ENCODE assay signal across 29 cellular contexts in genomic region chr15:35966781-35967180, GRCh38.
DNase-seq lines count a peak whose midpoint lies in the region; ATAC-seq, FAIRE-seq and TF ChIP-seq lines count a peak whose summit lies in the region.
"Had no signal": no experiment of that assay in that cellular context is flagged by ENCODE, and none has a peak within 500 bp of the region (broad histone marks: within the 10 kb centered on the region; RNA-seq: fewer than 3 reads in every experiment).

No MANE protein-coding gene starts in this region.

- H3K23ac ChIP-seq in H1 (ENCODE audit: insufficient read length) (no peak overlapping the region), neuronal stem cell (ENCODE audit: low read depth, low read length, poor library complexity) (no peak overlapping the region)

- no peak overlapping the region for H4K91ac ChIP-seq in H1 (replicated peaks; ENCODE audit: insufficient read length, low read length)
- no peak overlapping the region for H4K91ac ChIP-seq in neuronal stem cell (ENCODE audit: low read depth, low read length, poor library complexity)

- H3K4me2 ChIP-seq in H1 (ENCODE audit: insufficient read depth in 1 of 2, low read depth in 2 of 2, low read length in 2 of 2) (no peak overlapping the region), neuronal stem cell (ENCODE audit: insufficient read depth, low read length, poor library complexity, severe bottlenecking) (no peak overlapping the region)
- H3K4me2 ChIP-seq: BLaER1 had no signal

- no peaks in the 10 kb centered on the region; the same call in 1 of the 2 replicates for H3K23me2 ChIP-seq in H1 (ENCODE audit: low read depth, low read length)

- H3K56ac ChIP-seq in H1 (replicated peaks; ENCODE audit: insufficient read length, low read depth, low read length) = no peak overlapping the region

- no peak overlapping the region for H3K9ac ChIP-seq in H1 (replicated peaks in 1 of 4; ENCODE audit: extremely low read depth in 1 of 4, low read depth in 3 of 4, low read length in 3 of 4)
- no peak overlapping the region for H3K9ac ChIP-seq in neuronal stem cell (ENCODE audit: low read depth, low read length, poor library complexity)
- H3K9ac ChIP-seq: BLaER1 had no signal

- H3K4ac ChIP-seq in H1 (replicated peaks; ENCODE audit: insufficient read length, low read depth, low read length) (no peak overlapping the region), neuronal stem cell (ENCODE audit: low read length) (no peak overlapping the region)

- no peak for TF ChIP-seq RAD21 in H1 (IDR thresholded peaks at IDR 0.05 in 1 of 2, conservative IDR thresholded peaks at IDR 0.05 in 1 of 2; ENCODE audit: low read depth in 2 of 2, low read length in 2 of 2)

- H2AFZ ChIP-seq in H1 (ENCODE audit: low read length) = 0 out of 2 replicates have a peak overlapping the region, but pooled peaks have one; percentile 27
- peak overlapping the region; percentile 4 for H2AFZ ChIP-seq in neuronal stem cell (ENCODE audit: low read length)

- H3K27ac ChIP-seq in H1 (ENCODE audit: low read depth, low read length) (no peak overlapping the region), neuronal stem cell (replicated peaks; ENCODE audit: low read length) (no peak overlapping the region)
- H3K27ac ChIP-seq: BLaER1 had no signal

- no peaks in the 10 kb centered on the region for H4K20me1 ChIP-seq in H1 (replicated peaks in 1 of 2; ENCODE audit: control insufficient read depth in 1 of 2, insufficient read depth in 2 of 2, low read length in 2 of 2)
- H4K20me1 ChIP-seq: BLaER1 had no signal

- H3K14ac ChIP-seq in H1 (ENCODE audit: insufficient read length) (no peak overlapping the region), neuronal stem cell (ENCODE audit: low read length) (no peak overlapping the region)

- H2AK5ac ChIP-seq in H1 (ENCODE audit: low read depth, low read length) (no peak overlapping the region), neuronal stem cell (ENCODE audit: low read depth, low read length) (no peak overlapping the region)

- H3K79me1 ChIP-seq in H1 (ENCODE audit: low read depth, low read length) (no peaks in the 10 kb centered on the region), neuronal stem cell (ENCODE audit: low read depth, low read length) (no peaks in the 10 kb centered on the region)

- H3K4me3 ChIP-seq in HAP-1 (no peak overlapping the region), H1 (ENCODE audit: extremely low read depth in 1 of 4, insufficient read depth in 2 of 4, low read depth in 3 of 4, low read length in 4 of 4) (no peak overlapping the region), neuronal stem cell (ENCODE audit: low read length in 2 of 2) (no peak overlapping the region), H7 (ENCODE audit: insufficient read depth, low read depth, low read length) (no peak overlapping the region)
- H3K4me3 ChIP-seq: BLaER1, GM12878 had no signal

- no peak for TF ChIP-seq EP300 in H1 (IDR thresholded peaks at IDR 0.05; ENCODE audit: borderline replicate concordance in 1 of 2, low read depth in 2 of 2, low read length in 2 of 2)

- no peak overlapping the region for H4K5ac ChIP-seq in H1 (ENCODE audit: insufficient read length, low read depth, low read length)

- H3K79me2 ChIP-seq in H1 (ENCODE audit: control insufficient read depth in 1 of 2, insufficient read depth in 2 of 2, low read length in 2 of 2) = no peaks in the 10 kb centered on the region

- no peak overlapping the region for H2BK12ac ChIP-seq in H1 (ENCODE audit: low read depth, low read length)
- H2BK12ac ChIP-seq in neuronal stem cell (ENCODE audit: low read length) = no peak overlapping the region

- DNase-seq in HAP-1 (ENCODE audit: low spot score in 2 of 2) = peak; percentile 63 to 95
- DNase-seq in NCI-H82 (lab: John Stamatoyannopoulos, UW) = peak; percentile 57
- no peak for DNase-seq in H1 (ENCODE audit: low read depth in 1 of 2, low spot score in 2 of 2)
- no peak for DNase-seq in neuronal stem cell (ENCODE audit: low spot score)
- no peak for DNase-seq in amniotic stem cell (lab: John Stamatoyannopoulos, UW)
- DNase-seq in activated CD8-positive, alpha-beta memory T cell treated with anti-CD3 and anti-CD28 coated beads, Interleukin-2, amount 50 U/mL, for 48 hours = no peak
- no peak for DNase-seq in H7
- DNase-seq: 8988T; ACHN; BE2C; C1 segment of cervical spinal cord; CD4-positive, alpha-beta memory T cell; CD4-positive, CD25-positive, alpha-beta regulatory T cell; CD8-positive, alpha-beta memory T cell; COR-L47; DMS 273 treated with DMSO at 0.1 percent for 48 hours; DMS153; DMS53; DMS79; DND-41; EL; GDM1 had no signal

- CTCF ChIA-PET in H1 (lab: Charles Lee; ENCODE audit: partially characterized antibody) = interaction anchor here (1.4 kb wide), 2 partner anchors 8 to 11 kb away, joined by 3 read pairs; no protein-coding TSS in a partner anchor

- no peak overlapping the region for H3K18ac ChIP-seq in H1 (ENCODE audit: extremely low read depth, low read length)
- H3K18ac ChIP-seq in neuronal stem cell (ENCODE audit: low read length) = no peak overlapping the region

- no peaks in the 10 kb centered on the region for H3K27me3 ChIP-seq in HAP-1 (ENCODE audit: low read depth)
- no peaks in the 10 kb centered on the region for H3K27me3 ChIP-seq in H1 (replicated peaks in 1 of 4; ENCODE audit: control insufficient read depth in 3 of 4, extremely low read depth in 1 of 4, insufficient read depth in 3 of 4, low read length in 3 of 4)
- no peaks in the 10 kb centered on the region for H3K27me3 ChIP-seq in neuronal stem cell (ENCODE audit: control insufficient read depth in 3 of 3, insufficient read depth in 3 of 3, low read depth in 1 of 3, low read length in 3 of 3)
- no peaks in the 10 kb centered on the region for H3K27me3 ChIP-seq in H7 (ENCODE audit: control insufficient read depth, insufficient read depth, low read length)
- H3K27me3 ChIP-seq: BE2C, BLaER1 had no signal

- H3K36me3 ChIP-seq in HAP-1 (replicated peaks) = no peaks in the 10 kb centered on the region
- H3K36me3 ChIP-seq in H1 (ENCODE audit: control insufficient read depth in 2 of 4, insufficient read depth in 4 of 4, low read length in 3 of 4) = no peaks in the 10 kb centered on the region
- no peaks in the 10 kb centered on the region for H3K36me3 ChIP-seq in neuronal stem cell (replicated peaks in 1 of 2; ENCODE audit: control insufficient read depth in 2 of 2, insufficient read depth in 2 of 2, low read length in 2 of 2)
- H3K36me3 ChIP-seq in H7 (replicated peaks; ENCODE audit: control insufficient read depth, insufficient read depth, low read length) = no peaks in the 10 kb centered on the region
- H3K36me3 ChIP-seq: BE2C, BLaER1 had no signal

- H2BK5ac ChIP-seq in H1 (ENCODE audit: low read depth, low read length) (no peak overlapping the region), neuronal stem cell (ENCODE audit: low read length) (no peak overlapping the region)

- POLR2A ChIA-PET in H1 (lab: Charles Lee; ENCODE audit: partially characterized antibody) = no interaction called here

- no peak for TF ChIP-seq POLR2A in H1 (IDR thresholded peaks at IDR 0.05; ENCODE audit: control extremely low read depth in 1 of 2, low read depth in 2 of 2, low read length in 2 of 2)

- H2BK120ac ChIP-seq in H1 (replicated peaks; ENCODE audit: low read depth, low read length) (no peak overlapping the region), neuronal stem cell (ENCODE audit: low read depth, low read length) (no peak overlapping the region)

- H3K4me1 ChIP-seq in HAP-1 (peaks cover 31% of the 10 kb centered on the region), H1 (replicated peaks in 1 of 4; ENCODE audit: control insufficient read depth in 3 of 4, insufficient read depth in 4 of 4, low read length in 3 of 4) (no peaks in the 10 kb centered on the region), neuronal stem cell (ENCODE audit: control insufficient read depth in 2 of 2, insufficient read depth in 1 of 2, low read depth in 1 of 2, low read length in 2 of 2) (peaks cover 0 to 3% of the 10 kb centered on the region in 2 donors)
- H3K4me1 ChIP-seq: BLaER1 had no signal

- H3K9me3 ChIP-seq in HAP-1 (no peaks in the 10 kb centered on the region), H1 (ENCODE audit: insufficient read depth in 2 of 2, low read depth in 1 of 2, low read length in 1 of 2) (no peaks in the 10 kb centered on the region), neuronal stem cell (replicated peaks in 1 of 2; ENCODE audit: control insufficient read depth in 2 of 2, insufficient read depth in 1 of 2, low read depth in 1 of 2, low read length in 2 of 2) (no peaks in the 10 kb centered on the region)
- H3K9me3 ChIP-seq: BE2C, BLaER1 had no signal

- no peak overlapping the region for H2BK20ac ChIP-seq in H1 (ENCODE audit: low read length)

- 91% methylated on average over 2 of the region's 2 CpGs; no CpG with 5 or more reads in 1 of the 2 experiments for WGBS in H1 (ENCODE audit: extremely low coverage in 1 of 2, insufficient coverage in 1 of 2, insufficient read length in 1 of 2, insufficient replicate concordance in 2 of 2, low coverage in 1 of 2, low lambda C conversion rate in 2 of 2, missing lambda C conversion rate in 1 of 2), 2 experiments
- WGBS in neuronal stem cell (ENCODE audit: extremely low coverage in 2 of 2, insufficient read length in 2 of 2, insufficient replicate concordance in 1 of 2), 2 donors = no CpG with 5 or more reads among the region's 2 CpGs

- H2BK15ac ChIP-seq in H1 (ENCODE audit: low read length) (no peak overlapping the region), neuronal stem cell (ENCODE audit: low read length) (no peak overlapping the region)

- ATAC-seq in HG03378 (IDR thresholded peaks at IDR 0.05; ENCODE audit: unreplicated experiment) = no peak
- ATAC-seq: GM12878 had no signal

- FAIRE-seq in H1 (lab: Jason Lieb, UNC) = no peak
- FAIRE-seq: A204.1, GM12878, GM12892, GM18507, GM19239 had no signal

- H4K8ac ChIP-seq in H1 (ENCODE audit: extremely low read depth, insufficient read depth, low read length) (no peak overlapping the region), neuronal stem cell (ENCODE audit: low read depth, low read length) (no peak overlapping the region)

- in situ Hi-C loops in HAP-1 (cut with MboI; ENCODE audit: low sequenced_read_pairs) = no loop called here

- TF ChIP-seq CTCF in H1 (IDR thresholded peaks at IDR 0.05; ENCODE audit: control extremely low read depth in 1 of 3, insufficient read depth in 1 of 3, low read depth in 1 of 3, low read length in 3 of 3) = no peak

TF ChIP-seq in H1, 55 proteins besides CTCF, POLR2A, EP300 and RAD21:
- no peak for TF ChIP-seq SIN3A (conservative IDR thresholded peaks at IDR 0.05 in 1 of 2, IDR thresholded peaks at IDR 0.05 in 1 of 2; ENCODE audit: low read depth in 1 of 2, low read length in 2 of 2)
TF ChIP-seq in H1: peak in this region for 0.

Comparison
In these comparisons a context has a peak if more than half of its experiments do, and no peak if none do; other contexts are left out.
1. DNase-seq: peak in HAP-1 (2 of 2) and NCI-H82 (single experiment); none in H1 (0 of 2), neuronal stem cell (single experiment), amniotic stem cell (single experiment), activated CD8-positive, alpha-beta memory T cell treated with anti-CD3 and anti-CD28 coated beads, Interleukin-2, amount 50 U/mL, for 48 hours (single experiment) and H7 (single experiment).